In the genomic region with DNA sequence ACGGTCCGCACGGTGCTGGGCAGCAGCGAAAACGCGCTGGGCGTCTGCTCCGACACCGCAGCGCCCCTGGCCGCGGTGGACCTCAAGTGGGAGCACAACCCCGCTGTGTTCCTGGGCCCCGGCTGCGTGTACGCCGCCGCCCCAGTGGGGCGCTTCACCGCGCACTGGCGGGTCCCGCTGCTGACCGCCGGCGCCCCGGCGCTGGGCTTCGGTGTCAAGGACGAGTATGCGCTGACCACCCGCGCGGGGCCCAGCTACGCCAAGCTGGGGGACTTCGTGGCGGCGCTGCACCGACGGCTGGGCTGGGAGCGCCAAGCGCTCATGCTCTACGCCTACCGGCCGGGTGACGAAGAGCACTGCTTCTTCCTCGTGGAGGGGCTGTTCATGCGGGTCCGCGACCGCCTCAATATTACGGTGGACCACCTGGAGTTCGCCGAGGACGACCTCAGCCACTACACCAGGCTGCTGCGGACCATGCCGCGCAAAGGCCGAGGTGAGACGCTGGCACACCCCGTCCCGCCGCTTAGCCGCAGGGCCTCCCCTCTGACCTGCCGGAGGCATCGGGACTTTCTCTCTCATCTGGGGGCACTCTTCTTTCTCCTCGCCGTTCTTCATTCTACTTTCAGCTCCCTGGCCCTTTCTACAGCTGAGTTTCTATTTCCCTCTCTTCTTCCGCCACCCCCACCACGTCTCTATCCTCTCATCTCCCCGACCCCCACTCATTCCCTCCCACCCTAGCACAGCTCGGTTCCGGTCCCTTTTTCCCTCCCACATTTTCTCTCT, we compare ENCODE assay signal across 5 cellular contexts.
A peak's percentile ranks its signal among the peaks of the same experiment; 100 is the strongest.
DNase-seq lines count a peak whose midpoint lies in the region; ATAC-seq and TF ChIP-seq lines count a peak whose summit lies in the region.

No MANE protein-coding gene starts in this region.

- no peaks in the 10 kb centered on the region for H3K36me3 ChIP-seq in RWPE2 (ENCODE audit: low read depth)
- H3K36me3 ChIP-seq in parathyroid adenoma (ENCODE audit: control insufficient read depth, insufficient read depth, low read length) = no peaks in the 10 kb centered on the region

- H3K36me3 Mint-ChIP-seq in dendritic cell treated with granulocyte-macrophage colony-stimulating factor and Interleukin-4, amounts not matched to agents 40 ng/mL and 50 ng/mL, for 4 days (ENCODE audit: low read depth) = peaks cover 14% of the 10 kb centered on the region

- peaks cover 42% of the 10 kb centered on the region for H3K4me1 Mint-ChIP-seq in dendritic cell treated with granulocyte-macrophage colony-stimulating factor and Interleukin-4, amounts not matched to agents 40 ng/mL and 50 ng/mL, for 4 days (ENCODE audit: low read depth)

- peak overlapping the region; percentile 27 for H3K4me3 ChIP-seq in RWPE2 (ENCODE audit: severe bottlenecking)
- H3K4me3 ChIP-seq in parathyroid adenoma (ENCODE audit: low read depth, low read length) = peak overlapping the region; percentile 52

- no peaks in the 10 kb centered on the region for H3K9me3 Mint-ChIP-seq in dendritic cell treated with granulocyte-macrophage colony-stimulating factor and Interleukin-4, amounts not matched to agents 40 ng/mL and 50 ng/mL, for 4 days

- H3K4me1 ChIP-seq in RWPE2 (ENCODE audit: insufficient read depth, poor library complexity, severe bottlenecking) = no peaks in the 10 kb centered on the region
- no peaks in the 10 kb centered on the region for H3K4me1 ChIP-seq in parathyroid adenoma

- H3K9ac ChIP-seq in parathyroid adenoma = no peak overlapping the region

- no peak for TF ChIP-seq CTCF in RWPE2 (IDR thresholded peaks at IDR 0.05; ENCODE audit: poor library complexity, severe bottlenecking)
- no peak for TF ChIP-seq CTCF in parathyroid adenoma (IDR thresholded peaks at IDR 0.05)

- peak overlapping the region; percentile 64 for H2AFZ ChIP-seq in parathyroid adenoma

- no peaks in the 10 kb centered on the region for H3K79me2 ChIP-seq in parathyroid adenoma

- no peak for DNase-seq in RWPE2 (ENCODE audit: low spot score)
- no peak for DNase-seq in NCI-H1694 (lab: John Stamatoyannopoulos, UW)

- H3K27ac Mint-ChIP-seq in dendritic cell treated with granulocyte-macrophage colony-stimulating factor and Interleukin-4, amounts not matched to agents 40 ng/mL and 50 ng/mL, for 4 days = peak overlapping the region; percentile 68

- H3K9me3 ChIP-seq in RWPE2 (ENCODE audit: severe bottlenecking) (no peaks in the 10 kb centered on the region), parathyroid adenoma (ENCODE audit: control insufficient read depth, low read length) (no peaks in the 10 kb centered on the region)

- intact Hi-C loops in dendritic cell treated with granulocyte-macrophage colony-stimulating factor and Interleukin-4, amounts not matched to agents 40 ng/mL and 50 ng/mL, for 4 days (cut with micrococcal nuclease) = no loop called here

- peaks cover 52% of the 10 kb centered on the region for H3K27me3 Mint-ChIP-seq in dendritic cell treated with granulocyte-macrophage colony-stimulating factor and Interleukin-4, amounts not matched to agents 40 ng/mL and 50 ng/mL, for 4 days

- H3K27me3 ChIP-seq in RWPE2 (ENCODE audit: insufficient read depth, poor library complexity, severe bottlenecking) = peaks cover 33% of the 10 kb centered on the region
- no peaks in the 10 kb centered on the region for H3K27me3 ChIP-seq in parathyroid adenoma (ENCODE audit: control insufficient read depth, insufficient read depth, low read length)

- peak; percentile 58 for ATAC-seq in RWPE2 (ENCODE audit: low read depth)
- ATAC-seq in HG03280 (IDR thresholded peaks at IDR 0.05; ENCODE audit: unreplicated experiment) = no peak

- no peak overlapping the region for H3K27ac ChIP-seq in RWPE2 (ENCODE audit: poor library complexity, severe bottlenecking)
- no peak overlapping the region for H3K27ac ChIP-seq in parathyroid adenoma

- peak overlapping the region; percentile 89 for H3K4me3 Mint-ChIP-seq in dendritic cell treated with granulocyte-macrophage colony-stimulating factor and Interleukin-4, amounts not matched to agents 40 ng/mL and 50 ng/mL, for 4 days

- peak overlapping the region; percentile 81 for H3K4me2 ChIP-seq in parathyroid adenoma (ENCODE audit: low read length)
